In genomic region chr3:42023380-42023779, GRCh38 we compare ENCODE assay signal across 11 cellular contexts.
A peak's percentile ranks its signal among the peaks of the same experiment; 100 is the strongest.
DNase-seq lines count a peak whose midpoint lies in the region; ATAC-seq and TF ChIP-seq lines count a peak whose summit lies in the region.
"Had no signal": no experiment of that assay in that cellular context is flagged by ENCODE, and none has a peak within 500 bp of the region (broad histone marks: within the 10 kb centered on the region; RNA-seq: fewer than 3 reads in every experiment).

No MANE protein-coding gene starts in this region.

- no peaks in the 10 kb centered on the region for H3K27me3 Mint-ChIP-seq in CD4-positive, alpha-beta T cell
- H3K27me3 Mint-ChIP-seq in HFFc6 (ENCODE audit: insufficient read depth) (no peaks in the 10 kb centered on the region; the same call in 1 of the 2 replicates), brain (no peaks in the 10 kb centered on the region)
- H3K27me3 Mint-ChIP-seq: dendritic cell treated with granulocyte-macrophage colony-stimulating factor and Interleukin-4, amounts not matched to agents 40 ng/mL and 50 ng/mL, for 4 days had no signal

- H3K27ac Mint-ChIP-seq in CD4-positive, alpha-beta T cell: peak overlapping the region; percentile 11
- H3K27ac Mint-ChIP-seq in HFFc6: peak overlapping the region; percentile 19; the same call in 1 of the 2 replicates
- H3K27ac Mint-ChIP-seq in brain: peak overlapping the region; percentile 77 to 99 (median 95)

- 78 to 90% (median 79%) methylated on average over 7 to 8 of the region's 8 CpGs for WGBS in psoas muscle, 3 donors
- 75 to 91% (median 87%) methylated on average over 7 to 8 of the region's 8 CpGs for WGBS in spleen, 5 donors

- no peak overlapping the region for H3K27ac ChIP-seq in CD4-positive, alpha-beta T cell (ENCODE audit: low read depth, low read length)
- H3K27ac ChIP-seq in psoas muscle: peak overlapping the region; percentile 85
- H3K27ac ChIP-seq in spleen: peak overlapping the region in 3 of 8 donors; percentile 10 to 73 (median 15)

- no peak for TF ChIP-seq CTCF in CD4-positive, alpha-beta T cell (IDR thresholded peaks at IDR 0.05)
- TF ChIP-seq CTCF in HFFc6 (IDR thresholded peaks at IDR 0.05) (no peak), brain (conservative IDR thresholded peaks at IDR 0.05) (no peak), psoas muscle (IDR thresholded peaks at IDR 0.05) (no peak), spleen (IDR thresholded peaks at IDR 0.05 in 8 of 11, conservative IDR thresholded peaks at IDR 0.05 in 3 of 11) (no peak)

- H3K36me3 ChIP-seq in psoas muscle (ENCODE audit: insufficient read depth in 1 of 2, low read depth in 1 of 2) (no peaks in the 10 kb centered on the region), spleen (no peaks in the 10 kb centered on the region)

- no peaks in the 10 kb centered on the region for H3K36me3 Mint-ChIP-seq in CD4-positive, alpha-beta T cell (ENCODE audit: low read depth)
- H3K36me3 Mint-ChIP-seq in HFFc6 (ENCODE audit: low read depth): peaks cover 8% of the 10 kb centered on the region; the same call in 1 of the 2 replicates
- H3K36me3 Mint-ChIP-seq in brain: peaks cover 6% of the 10 kb centered on the region

- H3K27me3 ChIP-seq in CD4-positive, alpha-beta T cell (ENCODE audit: control insufficient read depth, insufficient read depth, low read length): no peaks in the 10 kb centered on the region
- H3K27me3 ChIP-seq in psoas muscle (ENCODE audit: insufficient read depth in 3 of 3, low read length in 2 of 3) (no peaks in the 10 kb centered on the region), spleen (replicated peaks in 1 of 7) (no peaks in the 10 kb centered on the region)

- H3K4me1 ChIP-seq in psoas muscle: peaks cover 84% of the 10 kb centered on the region
- H3K4me1 ChIP-seq in spleen: peaks cover 42 to 99% (median 83%) of the 10 kb centered on the region in 6 donors

- no peak overlapping the region for H3K4me3 ChIP-seq in psoas muscle
- no peak overlapping the region for H3K4me3 ChIP-seq in spleen

- peaks cover 75% of the 10 kb centered on the region for H3K4me1 Mint-ChIP-seq in CD4-positive, alpha-beta T cell (ENCODE audit: low read depth)
- H3K4me1 Mint-ChIP-seq in HFFc6 (ENCODE audit: low read depth) (peaks cover 88% of the 10 kb centered on the region), brain (peaks cover 91% of the 10 kb centered on the region)

- CTCF ChIA-PET in CD4-positive, alpha-beta T cell (lab: Charles Lee): no interaction called here

- H3K9me3 Mint-ChIP-seq in CD4-positive, alpha-beta T cell: no peaks in the 10 kb centered on the region
- H3K9me3 Mint-ChIP-seq in HFFc6 (no peaks in the 10 kb centered on the region), brain (peaks cover 0 to 3% (median 2%) of the 10 kb centered on the region in 5 experiments)

- H3K9me3 ChIP-seq in CD4-positive, alpha-beta T cell (ENCODE audit: control insufficient read depth, low read length): no peaks in the 10 kb centered on the region
- H3K9me3 ChIP-seq in psoas muscle: no peaks in the 10 kb centered on the region
- no peaks in the 10 kb centered on the region for H3K9me3 ChIP-seq in spleen

- DNase-seq in CD4-positive, alpha-beta T cell: no peak
- DNase-seq in HFFc6 (no peak), psoas muscle (no peak), COR-L47 (lab: John Stamatoyannopoulos, UW) (no peak), T-helper 9 cell (no peak), spleen (no peak)
- DNase-seq: mammary epithelial cell, NCI-H1436 treated with DMSO at 0.1 percent for 48 hours had no signal

- TF ChIP-seq POLR2A in spleen (IDR thresholded peaks at IDR 0.05): no peak

- intact Hi-C loops in CD4-positive, alpha-beta T cell (cut with DNase I, micrococcal nuclease): no loop called here
- intact Hi-C loops in psoas muscle (cut with DNase I) (loop anchor here (5.0 kb wide), 3 partner anchors 39 to 169 kb away; no protein-coding TSS in a partner anchor), spleen (cut with DNase I; ENCODE audit: low total_unique reads) (loop anchor here (5.0 kb wide), 1 partner anchor 44 kb away; no protein-coding TSS in a partner anchor)

- ATAC-seq in CD4-positive, alpha-beta T cell (ENCODE audit: poor library complexity): no peak
- ATAC-seq in psoas muscle (no peak), GM18517 (IDR thresholded peaks at IDR 0.05; ENCODE audit: unreplicated experiment) (no peak)

- H3K4me3 Mint-ChIP-seq in CD4-positive, alpha-beta T cell: no peak overlapping the region
- H3K4me3 Mint-ChIP-seq in HFFc6 (0 out of 2 replicates have a peak overlapping the region, but pooled peaks have one; percentile 7), brain (peak overlapping the region; percentile 34 to 59 (median 51))
- H3K4me3 Mint-ChIP-seq: dendritic cell treated with granulocyte-macrophage colony-stimulating factor and Interleukin-4, amounts not matched to agents 40 ng/mL and 50 ng/mL, for 4 days had no signal

- POLR2A ChIA-PET in CD4-positive, alpha-beta T cell (lab: Charles Lee): no interaction called here

Comparison
In these comparisons a context has a peak if more than half of its experiments do, and no peak if none do; other contexts are left out.
1. H3K27ac Mint-ChIP-seq: peak in every context shown above with its lines; median percentile 95 in brain; 19 in HFFc6; 11 in CD4-positive, alpha-beta T cell.
2. intact Hi-C loops: an anchor here in psoas muscle (5.0 kb wide) and spleen (5.0 kb wide); none called in CD4-positive, alpha-beta T cell.